Comparison of ENCODE assay signal across 16 cellular contexts in genomic region chr5:135487839-135488514, GRCh38. TPM values are rescaled to one million over a fixed set of nuclear protein-coding genes. Genes with fewer than 3 reads are reported as not detected.
DNase-seq lines count a peak whose midpoint lies in the region; ATAC-seq, FAIRE-seq and TF ChIP-seq lines count a peak whose summit lies in the region.
"Had no signal": no experiment of that assay in that cellular context is flagged by ENCODE, and none has a peak within 500 bp of the region (broad histone marks: within the 10 kb centered on the region; RNA-seq: fewer than 3 reads in every experiment).

No MANE protein-coding gene starts in this region.

- H3K4me1 ChIP-seq in HepG2 (ENCODE audit: insufficient read depth, low read length) (peaks cover 95% of the 10 kb centered on the region), right lobe of liver (peaks cover 0 to 21% (median 0%) of the 10 kb centered on the region in 4 donors), adipocyte (ENCODE audit: control insufficient read depth, insufficient read depth, low read length) (peaks cover 26% of the 10 kb centered on the region), mesenchymal stem cell (ENCODE audit: control insufficient read depth, insufficient read depth, low read depth, low read length) (peaks cover 30% of the 10 kb centered on the region), spleen (peaks cover 0 to 41% (median 25%) of the 10 kb centered on the region in 6 donors)

- H3K4me3 Mint-ChIP-seq in type B pancreatic cell = peak overlapping the region; percentile 89
- H3K4me3 Mint-ChIP-seq: IgD-negative memory B cell; natural killer cell treated with Interleukin-12 subunit alpha and Interleukin-12 subunit beta and Interleukin-15 and Interleukin-18, amount 100 ng/mL, for 72 hours; T-helper 1 cell treated with Interleukin-12 subunit alpha and Interleukin-12 subunit beta and Interleukin-4 antibody, amounts not matched to agents 30 μg/mL and 1 μg/mL, for 36 hours had no signal

- no peak overlapping the region for H2BK120ac ChIP-seq in mesenchymal stem cell (ENCODE audit: low read depth, low read length)

- POLR2A ChIA-PET in HepG2 (lab: Yijun Ruan, JAX) = no interaction called here

- H4K8ac ChIP-seq in mesenchymal stem cell (ENCODE audit: low read length) = no peak overlapping the region

- TF ChIP-seq POLR2A in HepG2 (IDR thresholded peaks at IDR 0.05; ENCODE audit: insufficient read depth in 1 of 2, low read depth in 2 of 2, low read length in 2 of 2) = no peak
- TF ChIP-seq POLR2A in right lobe of liver (IDR thresholded peaks at IDR 0.05) = no peak
- no peak for TF ChIP-seq POLR2A in spleen (IDR thresholded peaks at IDR 0.05)

- peaks cover 0 to 18% of the 10 kb centered on the region in 2 experiments; a peak in 3 of 5 replicates for H3K27me3 ChIP-seq in HepG2 (ENCODE audit: control insufficient read depth in 1 of 2, insufficient read depth in 2 of 2, low read length in 2 of 2)
- H3K27me3 ChIP-seq in right lobe of liver = peaks cover 0 to 29% of the 10 kb centered on the region in 2 donors
- H3K27me3 ChIP-seq in adipocyte (replicated peaks; ENCODE audit: control insufficient read depth, insufficient read depth, low read length) = peaks cover 42% of the 10 kb centered on the region
- H3K27me3 ChIP-seq in mesenchymal stem cell (ENCODE audit: control insufficient read depth in 1 of 2, insufficient read depth in 1 of 2, low read length in 2 of 2) = peaks cover 72 to 90% of the 10 kb centered on the region in 2 experiments
- peaks cover 3 to 85% (median 52%) of the 10 kb centered on the region in 7 donors for H3K27me3 ChIP-seq in spleen (replicated peaks in 1 of 7)
- H3K27me3 ChIP-seq: BE2C had no signal

- H4K20me1 ChIP-seq in HepG2 (ENCODE audit: insufficient read depth, low read length) = no peaks in the 10 kb centered on the region

- H3K36me3 ChIP-seq in HepG2 (replicated peaks in 1 of 2; ENCODE audit: control insufficient read depth in 1 of 2, insufficient read depth in 2 of 2, low read length in 2 of 2) (no peaks in the 10 kb centered on the region), right lobe of liver (no peaks in the 10 kb centered on the region), adipocyte (ENCODE audit: control insufficient read depth, insufficient read depth, low read length, severe bottlenecking) (no peaks in the 10 kb centered on the region), mesenchymal stem cell (ENCODE audit: control insufficient read depth in 1 of 2, insufficient read depth in 2 of 2, low read depth in 1 of 2, low read length in 2 of 2) (no peaks in the 10 kb centered on the region), spleen (no peaks in the 10 kb centered on the region)
- H3K36me3 ChIP-seq: BE2C, Peyer's patch had no signal

- no peak for FAIRE-seq in HepG2 (lab: Jason Lieb, UNC)

- H2BK12ac ChIP-seq in mesenchymal stem cell (ENCODE audit: low read length in 2 of 2) = no peak overlapping the region

- peaks cover 3% of the 10 kb centered on the region for H3K36me3 Mint-ChIP-seq in type B pancreatic cell
- H3K36me3 Mint-ChIP-seq: IgD-negative memory B cell; natural killer cell treated with Interleukin-12 subunit alpha and Interleukin-12 subunit beta and Interleukin-15 and Interleukin-18, amount 100 ng/mL, for 72 hours had no signal

- no peak overlapping the region for H3K14ac ChIP-seq in mesenchymal stem cell (ENCODE audit: low read length in 2 of 2)

- H2BK15ac ChIP-seq in mesenchymal stem cell (ENCODE audit: low read depth, poor library complexity, severe bottlenecking) = no peak overlapping the region

- WGBS in HepG2 (ENCODE audit: low lambda C conversion rate) = 51% methylated on average over 9 of the region's 11 CpGs
- 26% methylated on average over 5 of the region's 11 CpGs for whole genome bisulfite sequencing in right lobe of liver (ENCODE audit: insufficient coverage, low coverage, low lambda C conversion rate, missing lambda C conversion rate)
- WGBS in mesenchymal stem cell = 8% methylated on average over 9 of the region's 11 CpGs
- WGBS in spleen, 5 donors = 18 to 32% (median 30%) methylated on average over 11 of the region's 11 CpGs

- peak overlapping the region; percentile 55 for H3K27ac Mint-ChIP-seq in type B pancreatic cell
- H3K27ac Mint-ChIP-seq: IgD-negative memory B cell; natural killer cell treated with Interleukin-12 subunit alpha and Interleukin-12 subunit beta and Interleukin-15 and Interleukin-18, amount 100 ng/mL, for 72 hours; T-helper 1 cell treated with Interleukin-12 subunit alpha and Interleukin-12 subunit beta and Interleukin-4 antibody, amounts not matched to agents 30 μg/mL and 1 μg/mL, for 36 hours had no signal

- ATAC-seq in HepG2 = no peak
- ATAC-seq in right lobe of liver = no peak
- ATAC-seq: natural killer cell treated with Interleukin-12 subunit alpha and Interleukin-12 subunit beta and Interleukin-15 and Interleukin-18, amount 100 ng/mL, for 72 hours had no signal

- H3K18ac ChIP-seq in mesenchymal stem cell (ENCODE audit: low read depth in 1 of 2, low read length in 2 of 2) = no peak overlapping the region

- TF ChIP-seq CTCF in HepG2 (CRISPR knock-in tag; IDR thresholded peaks at IDR 0.05) = no peak
- TF ChIP-seq CTCF in right lobe of liver (IDR thresholded peaks at IDR 0.05) = no peak
- TF ChIP-seq CTCF in type B pancreatic cell (conservative IDR thresholded peaks at IDR 0.05) = peak; percentile 30
- TF ChIP-seq CTCF in spleen (IDR thresholded peaks at IDR 0.05 in 8 of 11, conservative IDR thresholded peaks at IDR 0.05 in 3 of 11) = no peak

- no TSS peak for BruUV-seq in HepG2 (replicated peaks; lab: Mats Ljungman, UMichigan)

- CTCF ChIA-PET in HepG2 (lab: Yijun Ruan, JAX; ENCODE audit: low intra/inter-chr PET ratio, low total read pairs) = no interaction called here

- intact Hi-C loops in HepG2 (cut with micrococcal nuclease; ENCODE audit: unreplicated experiment) = no loop called here
- intact Hi-C loops in right lobe of liver (cut with DNase I) = no loop called here
- intact Hi-C loops in spleen (cut with DNase I; ENCODE audit: low total_unique reads) = no loop called here

- no peak for TF ChIP-seq RAD21 in HepG2 (CRISPR knock-in tag; IDR thresholded peaks at IDR 0.05)

- no peak overlapping the region for H3K4ac ChIP-seq in mesenchymal stem cell (ENCODE audit: low read depth in 1 of 2, low read length in 2 of 2)

- no peak overlapping the region for H2BK5ac ChIP-seq in mesenchymal stem cell (ENCODE audit: low read depth, low read length, poor library complexity, severe bottlenecking)

- H3K27ac ChIP-seq in HepG2 (ENCODE audit: extremely low read length, insufficient read depth, low read length) (peak overlapping the region; percentile 87), right lobe of liver (no peak overlapping the region), mesenchymal stem cell (ENCODE audit: low read length, poor library complexity, severe bottlenecking) (no peak overlapping the region), spleen (no peak overlapping the region)
- H3K27ac ChIP-seq: Peyer's patch had no signal

- H2AK5ac ChIP-seq in mesenchymal stem cell (ENCODE audit: low read length, severe bottlenecking) = no peak overlapping the region

- H3K4me3 ChIP-seq in HepG2 (replicated peaks in 1 of 3; ENCODE audit: insufficient read depth in 1 of 3, low read depth in 2 of 3, low read length in 3 of 3) (no peak overlapping the region), right lobe of liver (no peak overlapping the region), adipocyte (ENCODE audit: low read length) (peak overlapping the region; percentile 66), mesenchymal stem cell (ENCODE audit: insufficient read depth in 1 of 2, low read depth in 1 of 2, low read length in 2 of 2) (peak overlapping the region in 1 of 2 experiments; percentile 78), spleen (no peak overlapping the region)
- H3K4me3 ChIP-seq: lung had no signal

- H3K9me3 ChIP-seq in HepG2 (ENCODE audit: low read length) (no peaks in the 10 kb centered on the region), right lobe of liver (no peaks in the 10 kb centered on the region), adipocyte (ENCODE audit: control insufficient read depth, low read length) (no peaks in the 10 kb centered on the region), mesenchymal stem cell (ENCODE audit: control insufficient read depth, low read length) (no peaks in the 10 kb centered on the region), spleen (no peaks in the 10 kb centered on the region)
- H3K9me3 ChIP-seq: BE2C, Peyer's patch had no signal

- no peaks in the 10 kb centered on the region for H3K79me2 ChIP-seq in HepG2 (ENCODE audit: insufficient read depth, low read length)

- DNase-seq in HepG2 (ENCODE audit: low spot score) (no peak), right lobe of liver (no peak), adipocyte (ENCODE audit: low read depth) (no peak), mesenchymal stem cell (no peak), type B pancreatic cell (ENCODE audit: extremely low spot score, unreplicated experiment) (no peak), hippocampal formation (lab: John Stamatoyannopoulos, UW) (no peak), NCI-H1092 (lab: John Stamatoyannopoulos, UW) (no peak), spleen (no peak)
- DNase-seq: activated T-cell treated with anti-CD3 and anti-CD28 coated beads, Interleukin-2, amount 50 U/mL, for 48 hours; Peyer's patch had no signal

- H4K91ac ChIP-seq in mesenchymal stem cell (ENCODE audit: low read length) = no peak overlapping the region

- H2AFZ ChIP-seq in HepG2 (ENCODE audit: low read length) = no peak overlapping the region
- H2AFZ ChIP-seq in mesenchymal stem cell (ENCODE audit: low read depth, low read length) = no peak overlapping the region

- H3K9ac ChIP-seq in HepG2 (ENCODE audit: insufficient read depth, low read depth, low read length) = no peak overlapping the region
- H3K9ac ChIP-seq in adipocyte (ENCODE audit: low read length) = peak overlapping the region; percentile 68
- peak overlapping the region; percentile 81 for H3K9ac ChIP-seq in mesenchymal stem cell (ENCODE audit: low read length)

- peak overlapping the region; percentile 81 for H3K4me2 ChIP-seq in HepG2 (ENCODE audit: low read depth, low read length)
- no peak overlapping the region for H3K4me2 ChIP-seq in mesenchymal stem cell (ENCODE audit: low read length, poor library complexity, severe bottlenecking)

- H3K79me1 ChIP-seq in mesenchymal stem cell (replicated peaks; ENCODE audit: low read length, poor library complexity, severe bottlenecking) = no peaks in the 10 kb centered on the region

- in situ Hi-C loops in HepG2 (cut with HindIII; ENCODE audit: extremely low pct_ligation_motif_present, low pct_unique_long_range_greater_than_20kb) = no loop called here

- H3K4me1 Mint-ChIP-seq in type B pancreatic cell (ENCODE audit: unreplicated experiment) = peaks cover 24% of the 10 kb centered on the region

- H3K27me3 Mint-ChIP-seq in type B pancreatic cell = peaks cover 96% of the 10 kb centered on the region

- no peak overlapping the region for H3K23ac ChIP-seq in mesenchymal stem cell (ENCODE audit: low read length in 2 of 2)

- H3K9me3 Mint-ChIP-seq in type B pancreatic cell = no peaks in the 10 kb centered on the region
- H3K9me3 Mint-ChIP-seq: natural killer cell treated with Interleukin-12 subunit alpha and Interleukin-12 subunit beta and Interleukin-15 and Interleukin-18, amount 100 ng/mL, for 72 hours; T-helper 1 cell treated with Interleukin-12 subunit alpha and Interleukin-12 subunit beta and Interleukin-4 antibody, amounts not matched to agents 30 μg/mL and 1 μg/mL, for 36 hours had no signal

- no peak for TF ChIP-seq EP300 in HepG2 (IDR thresholded peaks at IDR 0.05; ENCODE audit: low read depth in 2 of 2, low read length in 2 of 2)
- TF ChIP-seq EP300 in HepG2 (CRISPR knock-in tag; IDR thresholded peaks at IDR 0.05; ENCODE audit: borderline replicate concordance) = no peak

RNA-seq across cellular contexts. Expression of gene TIFAB, which starts 35.8 kb away (rescaled TPM):
- total RNA-seq in HepG2 (2016; rRNA removed; fragmentation: Illumina TruSeq; extraction: Trizol) = not detected in 2 replicates
- total RNA-seq in HepG2 (2016; cell fraction: cytosol; rRNA removed; fragmentation: Illumina TruSeq; extraction: Trizol; ENCODE audit: low read depth) = not detected in 2 replicates
- not detected in 2 replicates for total RNA-seq in HepG2 (2016; cell fraction: insoluble cytoplasmic fraction; rRNA removed; fragmentation: Illumina TruSeq; extraction: Trizol)
- not detected in 2 replicates for total RNA-seq in HepG2 (2016; cell fraction: membrane; rRNA removed; fragmentation: Illumina TruSeq; extraction: Trizol)
- total RNA-seq in HepG2 (2016; cell fraction: nucleus; rRNA removed; fragmentation: Illumina TruSeq; extraction: Trizol) = not detected in 2 replicates
- polyA plus RNA-seq in HepG2 (2011; rRNA removed) = not detected in 2 replicates
- not detected in 2 replicates for polyA plus RNA-seq in HepG2 (2011; cell fraction: cytosol; rRNA removed)
- not detected in 2 replicates for polyA plus RNA-seq in HepG2 (2011; cell fraction: nucleus; rRNA removed)
- polyA plus RNA-seq in HepG2 (2012) = not detected in 2 replicates
- not detected in 2 replicates for polyA plus RNA-seq in HepG2 (2016; cell fraction: cytosol; fragmentation: Illumina TruSeq; extraction: Trizol; ENCODE audit: low read depth)
- polyA plus RNA-seq in HepG2 (2016; cell fraction: insoluble cytoplasmic fraction; fragmentation: Illumina TruSeq; extraction: Trizol; ENCODE audit: low read depth) = not detected in 2 replicates
- not detected in 2 replicates for polyA plus RNA-seq in HepG2 (2016; cell fraction: membrane; fragmentation: Illumina TruSeq; extraction: Trizol; ENCODE audit: low read depth)
- not detected in 2 replicates for polyA plus RNA-seq in HepG2 (2016; cell fraction: nucleus; fragmentation: Illumina TruSeq; extraction: Trizol; ENCODE audit: insufficient read depth, low read depth)
- polyA minus RNA-seq in HepG2 (2011; rRNA and poly(A)+ RNA removed; ENCODE audit: low replicate concordance) = not detected in 2 replicates
- polyA minus RNA-seq in HepG2 (2011; cell fraction: cytosol; rRNA and poly(A)+ RNA removed) = not detected in 2 replicates
- not detected in 2 replicates for polyA minus RNA-seq in HepG2 (2011; cell fraction: nucleus; rRNA and poly(A)+ RNA removed)
- under 1 TPM in 2 of 6 experiments, not detected in 4; 0.05 to 0.09 TPM for total RNA-seq in right lobe of liver
- polyA plus RNA-seq in mesenchymal stem cell (2013, experiment 1 of 2) = not detected
- polyA plus RNA-seq in mesenchymal stem cell (2013, experiment 2 of 2) = not detected
- total RNA-seq in type B pancreatic cell (ENCODE audit: low replicate concordance) = not detected in 2 replicates
- 1 to 10 TPM in 4 of 7 donors, under 1 TPM in 3; 0.37 to 4.0 (median 1.8) TPM for total RNA-seq in spleen
- 1 to 10 TPM in 1 of 3 donors, under 1 TPM in 2; 0.48 to 1.4 (median 0.74) TPM for polyA plus RNA-seq in spleen
- total RNA-seq: dermis microvascular lymphatic vessel endothelial cell; natural killer cell treated with Interleukin-12 subunit alpha and Interleukin-12 subunit beta and Interleukin-15 and Interleukin-18, amount 100 ng/mL, for 72 hours had no signal
- polyA plus RNA-seq: IgD-negative memory B cell had no signal

RNA-seq across cellular contexts. Expression of gene DCANP1, which starts 40.8 kb away (rescaled TPM):
- total RNA-seq in HepG2 (2016; rRNA removed; fragmentation: Illumina TruSeq; extraction: Trizol) (not detected in 2 replicates), right lobe of liver (not detected), type B pancreatic cell (ENCODE audit: low replicate concordance) (not detected in 2 replicates), spleen (1 to 10 TPM in 2 of 7 donors, under 1 TPM in 5; 0.29 to 1.2 (median 0.70) TPM)
- not detected in 2 replicates for total RNA-seq in HepG2 (2016; cell fraction: cytosol; rRNA removed; fragmentation: Illumina TruSeq; extraction: Trizol; ENCODE audit: low read depth)
- not detected in 2 replicates for total RNA-seq in HepG2 (2016; cell fraction: insoluble cytoplasmic fraction; rRNA removed; fragmentation: Illumina TruSeq; extraction: Trizol)
- not detected in 2 replicates for total RNA-seq in HepG2 (2016; cell fraction: membrane; rRNA removed; fragmentation: Illumina TruSeq; extraction: Trizol)
- total RNA-seq in HepG2 (2016; cell fraction: nucleus; rRNA removed; fragmentation: Illumina TruSeq; extraction: Trizol) = not detected in 2 replicates
- polyA plus RNA-seq in HepG2 (2011; rRNA removed) (not detected in 2 replicates), spleen (1 to 10 TPM in 1 of 3 donors, under 1 TPM in 2; 0.23 to 2.4 (median 0.96) TPM)
- not detected in 2 replicates for polyA plus RNA-seq in HepG2 (2011; cell fraction: cytosol; rRNA removed)
- polyA plus RNA-seq in HepG2 (2011; cell fraction: nucleus; rRNA removed) = not detected in 2 replicates
- polyA plus RNA-seq in HepG2 (2012) = not detected in 2 replicates
- not detected in 2 replicates for polyA plus RNA-seq in HepG2 (2016; cell fraction: cytosol; fragmentation: Illumina TruSeq; extraction: Trizol; ENCODE audit: low read depth)
- polyA plus RNA-seq in HepG2 (2016; cell fraction: insoluble cytoplasmic fraction; fragmentation: Illumina TruSeq; extraction: Trizol; ENCODE audit: low read depth) = not detected in 2 replicates
- not detected in 2 replicates for polyA plus RNA-seq in HepG2 (2016; cell fraction: membrane; fragmentation: Illumina TruSeq; extraction: Trizol; ENCODE audit: low read depth)
- not detected in 2 replicates for polyA plus RNA-seq in HepG2 (2016; cell fraction: nucleus; fragmentation: Illumina TruSeq; extraction: Trizol; ENCODE audit: insufficient read depth, low read depth)
- polyA minus RNA-seq in HepG2 (2011; rRNA and poly(A)+ RNA removed; ENCODE audit: low replicate concordance) = not detected in 2 replicates
- polyA minus RNA-seq in HepG2 (2011; cell fraction: cytosol; rRNA and poly(A)+ RNA removed) = not detected in 2 replicates
- polyA minus RNA-seq in HepG2 (2011; cell fraction: nucleus; rRNA and poly(A)+ RNA removed) = not detected in 2 replicates
- polyA plus RNA-seq in mesenchymal stem cell (2013, experiment 1 of 2) = not detected
- polyA plus RNA-seq in mesenchymal stem cell (2013, experiment 2 of 2) = not detected
- total RNA-seq: dermis microvascular lymphatic vessel endothelial cell; natural killer cell treated with Interleukin-12 subunit alpha and Interleukin-12 subunit beta and Interleukin-15 and Interleukin-18, amount 100 ng/mL, for 72 hours had no signal
- polyA plus RNA-seq: IgD-negative memory B cell had no signal

RNA-seq across cellular contexts. Expression of gene NEUROG1, which starts 47.8 kb away (rescaled TPM):
- total RNA-seq in HepG2 (2016; rRNA removed; fragmentation: Illumina TruSeq; extraction: Trizol) = not detected in 2 replicates
- not detected in 2 replicates for total RNA-seq in HepG2 (2016; cell fraction: cytosol; rRNA removed; fragmentation: Illumina TruSeq; extraction: Trizol; ENCODE audit: low read depth)
- not detected in 2 replicates for total RNA-seq in HepG2 (2016; cell fraction: insoluble cytoplasmic fraction; rRNA removed; fragmentation: Illumina TruSeq; extraction: Trizol)
- not detected in 2 replicates for total RNA-seq in HepG2 (2016; cell fraction: membrane; rRNA removed; fragmentation: Illumina TruSeq; extraction: Trizol)
- not detected in 2 replicates for total RNA-seq in HepG2 (2016; cell fraction: nucleus; rRNA removed; fragmentation: Illumina TruSeq; extraction: Trizol)
- polyA plus RNA-seq in HepG2 (2011; rRNA removed) = not detected in 2 replicates
- not detected in 2 replicates for polyA plus RNA-seq in HepG2 (2011; cell fraction: cytosol; rRNA removed)
- polyA plus RNA-seq in HepG2 (2011; cell fraction: nucleus; rRNA removed) = not detected in 2 replicates
- not detected in 2 replicates for polyA plus RNA-seq in HepG2 (2012)
- polyA plus RNA-seq in HepG2 (2016; cell fraction: cytosol; fragmentation: Illumina TruSeq; extraction: Trizol; ENCODE audit: low read depth) = not detected in 2 replicates
- not detected in 2 replicates for polyA plus RNA-seq in HepG2 (2016; cell fraction: insoluble cytoplasmic fraction; fragmentation: Illumina TruSeq; extraction: Trizol; ENCODE audit: low read depth)
- not detected in 2 replicates for polyA plus RNA-seq in HepG2 (2016; cell fraction: membrane; fragmentation: Illumina TruSeq; extraction: Trizol; ENCODE audit: low read depth)
- not detected in 2 replicates for polyA plus RNA-seq in HepG2 (2016; cell fraction: nucleus; fragmentation: Illumina TruSeq; extraction: Trizol; ENCODE audit: insufficient read depth, low read depth)
- not detected in 2 replicates for polyA minus RNA-seq in HepG2 (2011; rRNA and poly(A)+ RNA removed; ENCODE audit: low replicate concordance)
- not detected in 2 replicates for polyA minus RNA-seq in HepG2 (2011; cell fraction: cytosol; rRNA and poly(A)+ RNA removed)
- not detected in 2 replicates for polyA minus RNA-seq in HepG2 (2011; cell fraction: nucleus; rRNA and poly(A)+ RNA removed)
- total RNA-seq in right lobe of liver = not detected
- not detected for polyA plus RNA-seq in mesenchymal stem cell (2013, experiment 1 of 2)
- polyA plus RNA-seq in mesenchymal stem cell (2013, experiment 2 of 2) = not detected
- total RNA-seq in type B pancreatic cell (ENCODE audit: low replicate concordance) = 3.7 TPM in 1 of 2 replicates, not detected in the other
- total RNA-seq in spleen = not detected
- polyA plus RNA-seq in spleen = not detected
- total RNA-seq: dermis microvascular lymphatic vessel endothelial cell; lung; natural killer cell treated with Interleukin-12 subunit alpha and Interleukin-12 subunit beta and Interleukin-15 and Interleukin-18, amount 100 ng/mL, for 72 hours; Peyer's patch had no signal
- polyA plus RNA-seq: IgD-negative memory B cell, lung had no signal
